9 cellular contexts compared by ENCODE assay signal in the genomic region with DNA sequence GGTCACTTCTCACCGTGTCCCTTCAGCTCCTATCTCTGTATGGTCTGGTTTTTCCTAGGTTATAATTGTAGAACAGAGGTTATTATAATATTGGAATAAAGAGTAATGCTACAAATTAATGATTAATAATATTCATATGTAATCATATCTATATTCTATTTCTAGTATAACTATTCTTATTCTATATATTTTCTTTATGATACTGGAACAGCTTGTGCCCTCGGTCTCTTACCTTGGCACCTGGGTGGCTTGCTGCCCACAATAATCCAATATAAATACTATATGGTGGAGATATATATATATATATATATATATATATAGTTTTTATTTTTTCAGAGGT. TPM values are rescaled to one million over a fixed set of nuclear protein-coding genes. Genes with fewer than 3 reads are reported as not detected.
A peak's percentile ranks its signal among the peaks of the same experiment; 100 is the strongest.
DNase-seq lines count a peak whose midpoint lies in the region; ATAC-seq, FAIRE-seq and TF ChIP-seq lines count a peak whose summit lies in the region.
"Not testable (repeated sequence)": the region's sequence is repeated elsewhere in the genome, so short reads cannot be mapped to it uniquely, and the experiment has no call there.
"Had no signal": no experiment of that assay in that cellular context is flagged by ENCODE, and none has a peak within 500 bp of the region (broad histone marks: within the 10 kb centered on the region; RNA-seq: fewer than 3 reads in every experiment).

No MANE protein-coding gene starts in this region.

- peak overlapping the region; percentile 71; the same call in 1 of the 2 replicates for H2AFZ ChIP-seq in KMS-11 (ENCODE audit: low read depth)
- not testable (repeated sequence) for H2AFZ ChIP-seq in HepG2 (ENCODE audit: low read length)

- BruUV-seq in HepG2 (replicated peaks; lab: Mats Ljungman, UMichigan) = not testable (repeated sequence)

- intact Hi-C loops in CD8-positive, alpha-beta T cell (cut with DNase I, micrococcal nuclease) = loop anchor here in 1 of 2 experiments (5.0 kb wide), 1 partner anchor 1471 kb away; a partner anchor contains a TSS
- intact Hi-C loops in HepG2 (cut with micrococcal nuclease; ENCODE audit: unreplicated experiment) = loop anchor here (2.0 to 5.0 kb wide), 4 partner anchors 650 to 1471 kb away; a partner anchor contains a TSS
- intact Hi-C loops in psoas muscle (cut with DNase I) = not testable (repeated sequence)

- 44% methylated on average over 2 of the region's 2 CpGs for WGBS in HepG2 (ENCODE audit: low lambda C conversion rate)
- WGBS in psoas muscle, 3 donors = 61 to 74% (median 64%) methylated on average over 2 of the region's 2 CpGs

- not testable (repeated sequence) for H3K79me2 ChIP-seq in KMS-11 (ENCODE audit: insufficient read depth, low read depth); HepG2 (ENCODE audit: insufficient read depth, low read length)

- not testable (repeated sequence) for H3K36me3 Mint-ChIP-seq in CD8-positive, alpha-beta T cell; activated T-helper 17 cell treated with anti-CD3 and anti-CD28 coated beads, Interleukin-2, amount 50 U/mL, for 72 hours (ENCODE audit: low read depth)

- DNase-seq in CD8-positive, alpha-beta T cell; RWPE2 (ENCODE audit: low spot score); HepG2 (ENCODE audit: low spot score); psoas muscle: not testable (repeated sequence)

- POLR2A ChIA-PET in CD8-positive, alpha-beta T cell (lab: Charles Lee); HepG2 (lab: Yijun Ruan, JAX): not testable (repeated sequence)

- H3K9me3 ChIP-seq in CD8-positive, alpha-beta T cell (ENCODE audit: low read length); RWPE2 (ENCODE audit: severe bottlenecking); HepG2 (ENCODE audit: low read length); psoas muscle: not testable (repeated sequence)

- CTCF ChIA-PET in CD8-positive, alpha-beta T cell (lab: Charles Lee); HepG2 (lab: Yijun Ruan, JAX; ENCODE audit: low intra/inter-chr PET ratio, low total read pairs): not testable (repeated sequence)

- not testable (repeated sequence) for H3K9ac ChIP-seq in KMS-11; HepG2 (ENCODE audit: insufficient read depth, low read depth, low read length)

- H3K27me3 ChIP-seq in CD8-positive, alpha-beta T cell (ENCODE audit: insufficient read depth, low read length); KMS-11 (ENCODE audit: insufficient read depth, low read depth); RWPE2 (ENCODE audit: insufficient read depth, poor library complexity, severe bottlenecking); HepG2 (ENCODE audit: control insufficient read depth in 1 of 2, insufficient read depth in 2 of 2, low read length in 2 of 2); psoas muscle (ENCODE audit: insufficient read depth in 3 of 3, low read length in 2 of 3): not testable (repeated sequence)

- TF ChIP-seq EP300 in HepG2 (IDR thresholded peaks at IDR 0.05; ENCODE audit: low read depth in 2 of 2, low read length in 2 of 2); HepG2 (CRISPR knock-in tag; IDR thresholded peaks at IDR 0.05; ENCODE audit: borderline replicate concordance): not testable (repeated sequence)

- H3K27ac ChIP-seq in CD8-positive, alpha-beta T cell (ENCODE audit: low read depth, low read length); KMS-11; RWPE2 (ENCODE audit: poor library complexity, severe bottlenecking); HepG2 (ENCODE audit: extremely low read length, insufficient read depth, low read length); psoas muscle: not testable (repeated sequence)

- not testable (repeated sequence) for H3K4me1 ChIP-seq in CD8-positive, alpha-beta T cell (ENCODE audit: insufficient read depth, low read length); KMS-11 (ENCODE audit: low read depth, poor library complexity, severe bottlenecking); HepG2 (ENCODE audit: insufficient read depth, low read length)
- H3K4me1 ChIP-seq in RWPE2 (ENCODE audit: insufficient read depth, poor library complexity, severe bottlenecking) = peaks cover 12% of the 10 kb centered on the region
- H3K4me1 ChIP-seq in psoas muscle = peaks cover 27% of the 10 kb centered on the region

- TF ChIP-seq CTCF in CD8-positive, alpha-beta T cell (IDR thresholded peaks at IDR 0.05); HepG2 (CRISPR knock-in tag; IDR thresholded peaks at IDR 0.05); psoas muscle (IDR thresholded peaks at IDR 0.05): not testable (repeated sequence)
- TF ChIP-seq CTCF in KMS-11 (conservative IDR thresholded peaks at IDR 0.05; ENCODE audit: low read depth, low read length) (peak; percentile 28), RWPE2 (IDR thresholded peaks at IDR 0.05; ENCODE audit: poor library complexity, severe bottlenecking) (peak; percentile 40)

- H3K27me3 Mint-ChIP-seq in CD8-positive, alpha-beta T cell (ENCODE audit: low read depth) = peaks cover 11% of the 10 kb centered on the region
- peaks cover 12% of the 10 kb centered on the region for H3K27me3 Mint-ChIP-seq in activated T-helper 17 cell treated with anti-CD3 and anti-CD28 coated beads, Interleukin-2, amount 50 U/mL, for 72 hours

- not testable (repeated sequence) for H3K9me3 Mint-ChIP-seq in CD8-positive, alpha-beta T cell; activated T-helper 17 cell treated with anti-CD3 and anti-CD28 coated beads, Interleukin-2, amount 50 U/mL, for 72 hours

- peak overlapping the region; percentile 83 for H3K4me3 Mint-ChIP-seq in CD8-positive, alpha-beta T cell
- peak overlapping the region; percentile 70 for H3K4me3 Mint-ChIP-seq in activated T-helper 17 cell treated with anti-CD3 and anti-CD28 coated beads, Interleukin-2, amount 50 U/mL, for 72 hours

- peak; percentile 89 for FAIRE-seq in colon (lab: Jason Lieb, UNC)
- FAIRE-seq in HepG2 (lab: Jason Lieb, UNC) = not testable (repeated sequence)

- not testable (repeated sequence) for ATAC-seq in CD8-positive, alpha-beta T cell; RWPE2 (ENCODE audit: low read depth); activated T-helper 17 cell treated with anti-CD3 and anti-CD28 coated beads, Interleukin-2, amount 50 U/mL, for 72 hours (replicated peaks); HepG2; psoas muscle

- not testable (repeated sequence) for H3K4me1 Mint-ChIP-seq in CD8-positive, alpha-beta T cell (ENCODE audit: low read depth); activated T-helper 17 cell treated with anti-CD3 and anti-CD28 coated beads, Interleukin-2, amount 50 U/mL, for 72 hours

- in situ Hi-C loops in HepG2 (cut with HindIII; ENCODE audit: extremely low pct_ligation_motif_present, low pct_unique_long_range_greater_than_20kb) = loop anchor here (10.0 kb wide), 1 partner anchor 984 kb away; no protein-coding TSS in a partner anchor

- peak overlapping the region; percentile 48; the same call in 1 of the 2 replicates for H3K4me2 ChIP-seq in KMS-11
- peak overlapping the region; percentile 85 for H3K4me2 ChIP-seq in HepG2 (ENCODE audit: low read depth, low read length)

- H3K4me3 ChIP-seq in CD8-positive, alpha-beta T cell (ENCODE audit: low read depth, low read length); KMS-11 (IDR thresholded peaks at IDR 0.05; ENCODE audit: insufficient read depth, low read depth, low read length); RWPE2 (ENCODE audit: severe bottlenecking); HepG2 (replicated peaks in 1 of 3; ENCODE audit: insufficient read depth in 1 of 3, low read depth in 2 of 3, low read length in 3 of 3): not testable (repeated sequence)
- H3K4me3 ChIP-seq in psoas muscle = peak overlapping the region; percentile 58

- H3K36me3 ChIP-seq in CD8-positive, alpha-beta T cell (ENCODE audit: insufficient read depth, low read length); KMS-11 (ENCODE audit: insufficient read depth); RWPE2 (ENCODE audit: low read depth); HepG2 (replicated peaks in 1 of 2; ENCODE audit: control insufficient read depth in 1 of 2, insufficient read depth in 2 of 2, low read length in 2 of 2); psoas muscle (ENCODE audit: insufficient read depth in 1 of 2, low read depth in 1 of 2): not testable (repeated sequence)

- not testable (repeated sequence) for TF ChIP-seq RAD21 in HepG2 (CRISPR knock-in tag; IDR thresholded peaks at IDR 0.05)

- not testable (repeated sequence) for H4K20me1 ChIP-seq in KMS-11 (ENCODE audit: insufficient read depth); HepG2 (ENCODE audit: insufficient read depth, low read length)

- not testable (repeated sequence) for H3K27ac Mint-ChIP-seq in CD8-positive, alpha-beta T cell; activated T-helper 17 cell treated with anti-CD3 and anti-CD28 coated beads, Interleukin-2, amount 50 U/mL, for 72 hours

- TF ChIP-seq POLR2A in HepG2 (IDR thresholded peaks at IDR 0.05; ENCODE audit: insufficient read depth in 1 of 2, low read depth in 2 of 2, low read length in 2 of 2) = not testable (repeated sequence)

RNA-seq across cellular contexts. Expression of a gene that starts 5.6 kb away (rescaled TPM):
- total RNA-seq in CD8-positive, alpha-beta T cell = not detected
- not detected for total RNA-seq in activated T-helper 17 cell treated with anti-CD3 and anti-CD28 coated beads, Interleukin-2, amount 50 U/mL, for 72 hours
- not detected in 2 replicates for total RNA-seq in HepG2 (2016; rRNA removed; fragmentation: Illumina TruSeq; extraction: Trizol)
- not detected in 2 replicates for total RNA-seq in HepG2 (2016; cell fraction: cytosol; rRNA removed; fragmentation: Illumina TruSeq; extraction: Trizol; ENCODE audit: low read depth)
- not detected in 2 replicates for total RNA-seq in HepG2 (2016; cell fraction: insoluble cytoplasmic fraction; rRNA removed; fragmentation: Illumina TruSeq; extraction: Trizol)
- not detected in 2 replicates for total RNA-seq in HepG2 (2016; cell fraction: membrane; rRNA removed; fragmentation: Illumina TruSeq; extraction: Trizol)
- not detected in 2 replicates for total RNA-seq in HepG2 (2016; cell fraction: nucleus; rRNA removed; fragmentation: Illumina TruSeq; extraction: Trizol)
- not detected in 2 replicates for polyA plus RNA-seq in HepG2 (2011; rRNA removed)
- not detected in 2 replicates for polyA plus RNA-seq in HepG2 (2011; cell fraction: cytosol; rRNA removed)
- not detected in 2 replicates for polyA plus RNA-seq in HepG2 (2011; cell fraction: nucleus; rRNA removed)
- not detected in 2 replicates for polyA plus RNA-seq in HepG2 (2012)
- polyA plus RNA-seq in HepG2 (2016; cell fraction: cytosol; fragmentation: Illumina TruSeq; extraction: Trizol; ENCODE audit: low read depth) = not detected in 2 replicates
- polyA plus RNA-seq in HepG2 (2016; cell fraction: insoluble cytoplasmic fraction; fragmentation: Illumina TruSeq; extraction: Trizol; ENCODE audit: low read depth) = not detected in 2 replicates
- polyA plus RNA-seq in HepG2 (2016; cell fraction: membrane; fragmentation: Illumina TruSeq; extraction: Trizol; ENCODE audit: low read depth) = not detected in 2 replicates
- polyA plus RNA-seq in HepG2 (2016; cell fraction: nucleus; fragmentation: Illumina TruSeq; extraction: Trizol; ENCODE audit: insufficient read depth, low read depth) = not detected in 2 replicates
- not detected in 2 replicates for polyA minus RNA-seq in HepG2 (2011; rRNA and poly(A)+ RNA removed; ENCODE audit: low replicate concordance)
- polyA minus RNA-seq in HepG2 (2011; cell fraction: cytosol; rRNA and poly(A)+ RNA removed) = not detected in 2 replicates
- polyA minus RNA-seq in HepG2 (2011; cell fraction: nucleus; rRNA and poly(A)+ RNA removed) = not detected in 2 replicates
- total RNA-seq in psoas muscle = 10 to 100 TPM in 1 of 4 donors, 1 to 10 TPM in 3; 1.8 to 12.1 (median 4.4) TPM
- polyA plus RNA-seq in psoas muscle = 1 to 10 TPM; 1.3 to 3.3 (median 2.5) TPM
- total RNA-seq: activated CD4-positive, alpha-beta memory T cell treated with anti-CD3 and anti-CD28 coated beads for 36 hours; HT-29 had no signal
